Comparison of ENCODE assay signal across 8 cellular contexts in genomic region chrX:5575407-5575806, GRCh38.
"Had no signal": no experiment of that assay in that cellular context is flagged by ENCODE, and none has a peak within 500 bp of the region (broad histone marks: within the 10 kb centered on the region; RNA-seq: fewer than 3 reads in every experiment).

No MANE protein-coding gene starts in this region.

- FAIRE-seq: G401.6, GM12878, GM12891, GM12892, GM18507, GM19239 had no signal

- ATAC-seq: GM12878 had no signal

- DNase-seq: GDM1, GF-D8 had no signal

- H3K4me3 ChIP-seq: GM12878 had no signal
